ENCODE assay signal across 13 cellular contexts in genomic region chr5:181045857-181046256, GRCh38. TPM values are rescaled to one million over a fixed set of nuclear protein-coding genes. Genes with fewer than 3 reads are reported as not detected.
DNase-seq lines count a peak whose midpoint lies in the region; ATAC-seq, FAIRE-seq and TF ChIP-seq lines count a peak whose summit lies in the region.
"Not testable (repeated sequence)": the region's sequence is repeated elsewhere in the genome, so short reads cannot be mapped to it uniquely, and the experiment has no call there.
"Had no signal": no experiment of that assay in that cellular context is flagged by ENCODE, and none has a peak within 500 bp of the region (broad histone marks: within the 10 kb centered on the region; RNA-seq: fewer than 3 reads in every experiment).

No MANE protein-coding gene starts in this region.

- TF ChIP-seq CTCF in OCI-LY1 (IDR thresholded peaks at IDR 0.05; ENCODE audit: low read length); bronchial epithelial cell (IDR thresholded peaks at IDR 0.05; ENCODE audit: insufficient read depth, low read length, severe bottlenecking); heart right ventricle (IDR thresholded peaks at IDR 0.05); lung (IDR thresholded peaks at IDR 0.05; ENCODE audit: control extremely low read depth, extremely low read depth); gastrocnemius medialis (IDR thresholded peaks at IDR 0.05 in 4 of 5, conservative IDR thresholded peaks at IDR 0.05 in 1 of 5); upper lobe of left lung (IDR thresholded peaks at IDR 0.05): not testable (repeated sequence)

- not testable (repeated sequence) for H3K4me1 Mint-ChIP-seq in activated CD8-positive, alpha-beta T cell treated with anti-CD3 and anti-CD28 coated beads, Interleukin-2, amount 10 ng/mL, durations not matched to agents 7 days and 5 days (ENCODE audit: low read depth)

- H3K4me1 ChIP-seq in OCI-LY1 (ENCODE audit: insufficient read depth, low read length, severe bottlenecking): peaks cover 71% of the 10 kb centered on the region
- H3K4me1 ChIP-seq in heart right ventricle: peaks cover 0 to 37% (median 10%) of the 10 kb centered on the region in 9 donors
- peaks cover 0 to 11% of the 10 kb centered on the region in 2 donors for H3K4me1 ChIP-seq in lung (ENCODE audit: control insufficient read depth in 2 of 2, insufficient read depth in 2 of 2, low read length in 2 of 2)
- H3K4me1 ChIP-seq in gastrocnemius medialis: not testable (repeated sequence)
- peaks cover 3 to 18% (median 10%) of the 10 kb centered on the region in 4 donors for H3K4me1 ChIP-seq in upper lobe of left lung

- H3K4me2 ChIP-seq in OCI-LY1 (ENCODE audit: low read length): peak overlapping the region; percentile 55; the same call in 1 of the 2 replicates

- H3K9me3 ChIP-seq in OCI-LY1 (ENCODE audit: low read length); heart right ventricle; lung (ENCODE audit: control insufficient read depth in 2 of 2, insufficient read depth in 1 of 2, low read length in 1 of 2); gastrocnemius medialis; upper lobe of left lung: not testable (repeated sequence)

- TF ChIP-seq EP300 in upper lobe of left lung (IDR thresholded peaks at IDR 0.05): not testable (repeated sequence)

- POLR2A ChIA-PET in activated CD8-positive, alpha-beta T cell treated with anti-CD3 and anti-CD28 coated beads, Interleukin-2, amount 10 ng/mL, durations not matched to agents 7 days and 5 days (lab: Charles Lee): not testable (repeated sequence)

- ATAC-seq in activated CD8-positive, alpha-beta T cell treated with anti-CD3 and anti-CD28 coated beads, Interleukin-2, amount 10 ng/mL, durations not matched to agents 7 days and 5 days; heart right ventricle; lung (ENCODE audit: insufficient read depth, low FRiP score); gastrocnemius medialis; upper lobe of left lung (ENCODE audit: low FRiP score in 2 of 2): not testable (repeated sequence)

- H3K9me2 ChIP-seq in OCI-LY1 (ENCODE audit: low read depth, low read length): not testable (repeated sequence)

- in situ Hi-C loops in gastrocnemius medialis (cut with MboI; ENCODE audit: low sequenced_read_pairs in 4 of 4): not testable (repeated sequence)

- not testable (repeated sequence) for H3K27ac Mint-ChIP-seq in activated CD8-positive, alpha-beta T cell treated with anti-CD3 and anti-CD28 coated beads, Interleukin-2, amount 10 ng/mL, durations not matched to agents 7 days and 5 days

- H2AFZ ChIP-seq in OCI-LY1 (ENCODE audit: low read length): not testable (repeated sequence)

- peak; percentile 83 for FAIRE-seq in bronchial epithelial cell (lab: Jason Lieb, UNC)

- CTCF ChIA-PET in activated CD8-positive, alpha-beta T cell treated with anti-CD3 and anti-CD28 coated beads, Interleukin-2, amount 10 ng/mL, durations not matched to agents 7 days and 5 days (lab: Charles Lee): not testable (repeated sequence)

- H3K4me3 Mint-ChIP-seq in activated CD8-positive, alpha-beta T cell treated with anti-CD3 and anti-CD28 coated beads, Interleukin-2, amount 10 ng/mL, durations not matched to agents 7 days and 5 days: not testable (repeated sequence)

- WGBS in heart right ventricle, 2 donors: 0 to 16% methylated on average over 1 of the region's 1 CpG
- WGBS in lung, 2 donors: 0 to 23% methylated on average over 1 of the region's 1 CpG
- WGBS in upper lobe of left lung, 2 donors: 36% methylated on average over 1 of the region's 1 CpG; no CpG with 5 or more reads in 1 of the 2 donors

- H3K27ac ChIP-seq in OCI-LY1 (ENCODE audit: low read depth, low read length, poor library complexity, severe bottlenecking) (peak overlapping the region; percentile 75), heart right ventricle (peak overlapping the region in 8 of 10 donors; percentile 68 to 90 (median 80)), lung (ENCODE audit: low read depth in 1 of 2, low read length in 1 of 2) (peak overlapping the region in 1 of 2 donors; percentile 66), gastrocnemius medialis (peak overlapping the region in 3 of 4 donors; percentile 64 to 77 (median 71)), upper lobe of left lung (peak overlapping the region; percentile 80 to 85 (median 84))

- TF ChIP-seq POLR2A in gastrocnemius medialis (IDR thresholded peaks at IDR 0.05); upper lobe of left lung (IDR thresholded peaks at IDR 0.05): not testable (repeated sequence)

- not testable (repeated sequence) for H3K9ac ChIP-seq in OCI-LY1 (ENCODE audit: low read length)

- not testable (repeated sequence) for H3K36me3 Mint-ChIP-seq in activated CD8-positive, alpha-beta T cell treated with anti-CD3 and anti-CD28 coated beads, Interleukin-2, amount 10 ng/mL, durations not matched to agents 7 days and 5 days (ENCODE audit: low read depth)

- H3K27me3 ChIP-seq in OCI-LY1 (ENCODE audit: insufficient read depth, low read length); bronchial epithelial cell (ENCODE audit: control insufficient read depth, insufficient read depth, low read length); lung (ENCODE audit: control insufficient read depth, insufficient read depth); upper lobe of left lung: not testable (repeated sequence)
- H3K27me3 ChIP-seq in heart right ventricle (peaks cover 4 to 62% (median 47%) of the 10 kb centered on the region in 7 donors), gastrocnemius medialis (peaks cover 8 to 33% (median 18%) of the 10 kb centered on the region in 3 donors)

- peak; percentile 15 for DNase-seq in activated CD8-positive, alpha-beta T cell treated with anti-CD3 and anti-CD28 coated beads, Interleukin-2, amount 10 ng/mL, durations not matched to agents 7 days and 5 days
- DNase-seq in bronchial epithelial cell (ENCODE audit: low read depth); heart right ventricle; gastrocnemius medialis; upper lobe of left lung: not testable (repeated sequence)
- DNase-seq in lung (ENCODE audit: low spot score): peak; percentile 23

- H3K27me3 Mint-ChIP-seq in activated CD8-positive, alpha-beta T cell treated with anti-CD3 and anti-CD28 coated beads, Interleukin-2, amount 10 ng/mL, durations not matched to agents 7 days and 5 days (ENCODE audit: low read depth): peaks cover 25% of the 10 kb centered on the region

- peak overlapping the region; percentile 38 for H3K4me3 ChIP-seq in OCI-LY1 (ENCODE audit: low read depth, low read length, poor library complexity, severe bottlenecking)
- H3K4me3 ChIP-seq in bronchial epithelial cell (ENCODE audit: low read depth, low read length); heart right ventricle; lung; upper lobe of left lung: not testable (repeated sequence)
- peak overlapping the region in 2 of 4 donors; percentile 2 to 24 for H3K4me3 ChIP-seq in gastrocnemius medialis

- not testable (repeated sequence) for H4K20me1 ChIP-seq in OCI-LY1 (ENCODE audit: insufficient read depth, low read length)

- H3K79me2 ChIP-seq in OCI-LY1 (ENCODE audit: insufficient read depth, low read length): not testable (repeated sequence)

- not testable (repeated sequence) for H3K36me3 ChIP-seq in OCI-LY1 (ENCODE audit: insufficient read depth, low read length); bronchial epithelial cell (ENCODE audit: control insufficient read depth, insufficient read depth, low read length); lung (ENCODE audit: control insufficient read depth in 2 of 2, insufficient read depth in 2 of 2, low read length in 2 of 2); gastrocnemius medialis
- H3K36me3 ChIP-seq in heart right ventricle (peaks cover 0 to 24% (median 0%) of the 10 kb centered on the region in 9 donors), upper lobe of left lung (peaks cover 0 to 32% (median 1%) of the 10 kb centered on the region in 4 donors)

- not testable (repeated sequence) for H3K9me3 Mint-ChIP-seq in activated CD8-positive, alpha-beta T cell treated with anti-CD3 and anti-CD28 coated beads, Interleukin-2, amount 10 ng/mL, durations not matched to agents 7 days and 5 days (ENCODE audit: insufficient read depth)

- H3F3A ChIP-seq in OCI-LY1 (ENCODE audit: insufficient read depth, low read length): not testable (repeated sequence)

- intact Hi-C loops in heart right ventricle (cut with DNase I): loop anchor here in 3 of 10 donors (1.0 to 10.0 kb wide), 3 partner anchors 119 to 251 kb away; no protein-coding TSS in a partner anchor
- intact Hi-C loops in gastrocnemius medialis (cut with DNase I; ENCODE audit: low total_unique reads): not testable (repeated sequence)

RNA-seq across cellular contexts. Expression of gene BTNL9, which starts 5.8 kb away (rescaled TPM):
- total RNA-seq in activated CD8-positive, alpha-beta T cell treated with anti-CD3 and anti-CD28 coated beads, Interleukin-2, amount 10 ng/mL, durations not matched to agents 7 days and 5 days: not detected
- total RNA-seq in bronchial epithelial cell (0.13 TPM in 1 of 2 replicates, not detected in the other), heart right ventricle (100 to 1,000 TPM in 2 of 10 donors, 10 to 100 TPM in 8; 16.0 to 140 (median 29.2) TPM), lung (10 to 100 TPM; 23.5 to 73.1 TPM), gastrocnemius medialis (10 to 100 TPM; 14.5 to 28.6 (median 20.1) TPM), upper lobe of left lung (100 to 1,000 TPM in 4 of 6 donors, 10 to 100 TPM in 2; 71.8 to 634 (median 147) TPM)
- polyA plus RNA-seq in heart right ventricle (100 to 1,000 TPM in 1 of 2 donors, 10 to 100 TPM in 1; 38.8 to 254 TPM), lung (10 to 100 TPM; 54.5 to 70.1 TPM)
- total RNA-seq: CD4-positive, alpha-beta memory T cell; HFFc6 had no signal
- polyA plus RNA-seq: CD14-positive monocyte; CD4-positive, alpha-beta memory T cell had no signal

RNA-seq across cellular contexts. Expression of gene BTNL3, which starts 57.2 kb away (rescaled TPM):
- not detected for total RNA-seq in activated CD8-positive, alpha-beta T cell treated with anti-CD3 and anti-CD28 coated beads, Interleukin-2, amount 10 ng/mL, durations not matched to agents 7 days and 5 days
- total RNA-seq in bronchial epithelial cell: not detected in 2 replicates
- total RNA-seq in heart right ventricle: under 1 TPM in 1 of 10 donors, not detected in 9; 0.17 TPM
- under 1 TPM in 1 of 2 donors, not detected in 1; 0.03 TPM for polyA plus RNA-seq in heart right ventricle
- total RNA-seq in lung: under 1 TPM in 1 of 2 donors, not detected in 1; 0.71 TPM
- 1 to 10 TPM in 1 of 2 donors, under 1 TPM in 1; 0.47 to 1.8 TPM for polyA plus RNA-seq in lung
- under 1 TPM in 1 of 4 donors, not detected in 3; 0.17 TPM for total RNA-seq in gastrocnemius medialis
- total RNA-seq in upper lobe of left lung: under 1 TPM in 3 of 6 donors, not detected in 3; 0.57 to 0.79 (median 0.61) TPM
- total RNA-seq: CD4-positive, alpha-beta memory T cell; GM23338; H7; HFFc6; HT1080 had no signal
- polyA plus RNA-seq: CD4-positive, alpha-beta memory T cell had no signal

Comparison
In these comparisons a context has a peak if more than half of its experiments do, and no peak if none do; other contexts are left out.
1. RNA of gene BTNL9, which starts 5.8 kb away (total RNA-seq): 71.8 to 634 TPM in upper lobe of left lung, 23.5 to 73.1 TPM in lung, 16.0 to 140 TPM in heart right ventricle and 14.5 to 28.6 TPM in gastrocnemius medialis; not detected in activated CD8-positive, alpha-beta T cell treated with anti-CD3 and anti-CD28 coated beads, Interleukin-2, amount 10 ng/mL, durations not matched to agents 7 days and 5 days and 0.13 TPM in bronchial epithelial cell; every median in the first group is over 10 times any median in the second.